In genomic region chr16:67169642-67170167, GRCh38 we compare ENCODE assay signal across 8 cellular contexts. TPM values are rescaled to one million over a fixed set of nuclear protein-coding genes. Genes with fewer than 3 reads are reported as not detected.
DNase-seq lines count a peak whose midpoint lies in the region; ATAC-seq and TF ChIP-seq lines count a peak whose summit lies in the region.

No MANE protein-coding gene starts in this region.

- WGBS in mammary epithelial cell (ENCODE audit: low coverage, missing lambda C conversion rate) = 22% methylated on average over 19 of the region's 24 CpGs

- ATAC-seq in left lung = no peak

- peak overlapping the region; percentile 78 for H2AFZ ChIP-seq in mammary epithelial cell (ENCODE audit: low read depth, low read length)

- H3K4me2 ChIP-seq in mammary epithelial cell (ENCODE audit: insufficient read depth, low read depth, low read length) = peak overlapping the region; percentile 93

- peaks cover 8% of the 10 kb centered on the region for H3K79me2 ChIP-seq in mammary epithelial cell (ENCODE audit: insufficient read depth, low read length)

- intact Hi-C loops in mammary epithelial cell (cut with micrococcal nuclease) = loop anchor here (1.0 kb wide), 1 partner anchor 9 kb away; no protein-coding TSS in a partner anchor
- intact Hi-C loops in left lung (cut with DNase I) = no loop called here

- TSS peak; percentile 19 for BruUV-seq in mammary epithelial cell (replicated peaks; lab: Mats Ljungman, UMichigan)

- no peaks in the 10 kb centered on the region for H3K36me3 ChIP-seq in NT2/D1 (ENCODE audit: insufficient read depth, insufficient read length, low read length)
- no peaks in the 10 kb centered on the region for H3K36me3 ChIP-seq in mammary epithelial cell (ENCODE audit: insufficient read depth, low read length)
- no peaks in the 10 kb centered on the region for H3K36me3 ChIP-seq in left lung

- in situ Hi-C loops in mammary epithelial cell (cut with MboI; ENCODE audit: low sequenced_read_pairs in 2 of 2) = no loop called here

- H3K9me3 ChIP-seq in NT2/D1 (ENCODE audit: insufficient read depth, low read length) = no peaks in the 10 kb centered on the region
- no peaks in the 10 kb centered on the region for H3K9me3 ChIP-seq in mammary epithelial cell (replicated peaks; ENCODE audit: insufficient read depth, low read length)
- H3K9me3 ChIP-seq in left lung = no peaks in the 10 kb centered on the region

- H3K4me1 ChIP-seq in NT2/D1 (ENCODE audit: insufficient read depth, insufficient read length) = peaks cover 11% of the 10 kb centered on the region
- peaks cover 41% of the 10 kb centered on the region for H3K4me1 ChIP-seq in mammary epithelial cell (ENCODE audit: insufficient read depth, low read length)
- H3K4me1 ChIP-seq in left lung = peaks cover 33 to 66% of the 10 kb centered on the region in 2 donors

- peak overlapping the region; percentile 75 for H3K4me3 ChIP-seq in NT2/D1 (ENCODE audit: insufficient read length, low read depth)
- peak overlapping the region; percentile 25 to 58 (median 49) for H3K4me3 ChIP-seq in mammary epithelial cell (replicated peaks in 1 of 3; ENCODE audit: insufficient read depth in 1 of 3, low read depth in 2 of 3, low read length in 3 of 3)
- peak overlapping the region; percentile 29 to 43 for H3K4me3 ChIP-seq in left lung

- no peaks in the 10 kb centered on the region for H4K20me1 ChIP-seq in mammary epithelial cell (ENCODE audit: insufficient read depth, low read length)

- dilution Hi-C loops in mammary epithelial cell (cut with HindIII; ENCODE audit: low sequenced_read_pairs) = no loop called here

- H3K27me3 ChIP-seq in NT2/D1 (ENCODE audit: insufficient read depth, insufficient read length) = peaks cover 81% of the 10 kb centered on the region
- H3K27me3 ChIP-seq in mammary epithelial cell (ENCODE audit: insufficient read depth, low read length) = no peaks in the 10 kb centered on the region
- peaks cover 18 to 90% of the 10 kb centered on the region in 2 donors for H3K27me3 ChIP-seq in left lung

- CTCF ChIA-PET in mammary epithelial cell (lab: Charles Lee; ENCODE audit: low non-redundant PET) = interaction anchor here (0.6 kb wide), 1 partner anchor 9 kb away, joined by 3 read pairs; no protein-coding TSS in a partner anchor

- TF ChIP-seq CTCF in mammary epithelial cell (conservative IDR thresholded peaks at IDR 0.05 in 1 of 2, IDR thresholded peaks at IDR 0.05 in 1 of 2; ENCODE audit: extremely low read depth in 1 of 2, insufficient read depth in 1 of 2, low read depth in 1 of 2, low read length in 2 of 2) = peak; percentile 34 to 54
- TF ChIP-seq CTCF in left lung (IDR thresholded peaks at IDR 0.05) = peak; percentile 33 to 46

- H3K27ac ChIP-seq in mammary epithelial cell (ENCODE audit: insufficient read depth, low read depth, low read length) (peak overlapping the region; percentile 33), left lung (peak overlapping the region; percentile 81 to 90), temporal lobe (ENCODE audit: low read depth, low read length) (peak overlapping the region; percentile 84)

- H3K9ac ChIP-seq in NT2/D1 (ENCODE audit: insufficient read length, low read depth) (peak overlapping the region; percentile 79), mammary epithelial cell (ENCODE audit: insufficient read depth, low read length) (peak overlapping the region; percentile 12)

- DNase-seq in NCI-H526 (lab: John Stamatoyannopoulos, UW) = peak; percentile 8 to 50
- DNase-seq in NCI-H526 treated with DMSO at 0.1 percent for 48 hours (lab: John Stamatoyannopoulos, UW) = no peak
- no peak for DNase-seq in NT2/D1 (ENCODE audit: low read depth, low spot score)
- no peak for DNase-seq in mammary epithelial cell
- DNase-seq in left lung = peak in 1 of 2 donors; percentile 78
- DNase-seq in SW480 (ENCODE audit: low spot score) = no peak
- no peak for DNase-seq in cerebellum (ENCODE audit: low spot score)

RNA-seq across cellular contexts. Expression of gene NOL3, which starts 0.6 kb away (rescaled TPM):
- total RNA-seq in mammary epithelial cell (10 to 100 TPM; 30.0 to 41.9 TPM), left lung (10 to 100 TPM; 29.5 to 36.7 TPM), temporal lobe (4.2 TPM), cerebellum (8.3 TPM)
- 22.1 TPM for polyA plus RNA-seq in mammary epithelial cell
- polyA minus RNA-seq in mammary epithelial cell = 5.8 TPM

RNA-seq across cellular contexts. Expression of gene HSF4, which starts 5.2 kb away (rescaled TPM):
- 10 to 100 TPM in 1 of 2 donors, 1 to 10 TPM in 1; 2.3 to 19.9 TPM for total RNA-seq in mammary epithelial cell
- polyA plus RNA-seq in mammary epithelial cell = 3.6 TPM
- polyA minus RNA-seq in mammary epithelial cell = 1.8 TPM
- 10 to 100 TPM; 28.1 to 38.2 TPM for total RNA-seq in left lung
- total RNA-seq in temporal lobe = 5.9 TPM
- 14.7 TPM for total RNA-seq in cerebellum

RNA-seq across cellular contexts. Expression of gene FBXL8, which starts 9.9 kb away (rescaled TPM):
- total RNA-seq in mammary epithelial cell = 10 to 100 TPM; 12.0 to 14.6 TPM
- polyA plus RNA-seq in mammary epithelial cell = 6.1 TPM
- not detected for polyA minus RNA-seq in mammary epithelial cell
- total RNA-seq in left lung = 10 to 100 TPM; 22.1 to 22.9 TPM
- total RNA-seq in temporal lobe = 0.49 TPM
- total RNA-seq in cerebellum = 2.1 TPM

RNA-seq across cellular contexts. Expression of gene TRADD, which starts 10.0 kb away (rescaled TPM):
- total RNA-seq in mammary epithelial cell (10 to 100 TPM; 17.8 to 18.6 TPM), left lung (10 to 100 TPM; 25.1 to 25.5 TPM), temporal lobe (0.98 TPM), cerebellum (1.5 TPM)
- polyA plus RNA-seq in mammary epithelial cell = 16.1 TPM
- 4.9 TPM for polyA minus RNA-seq in mammary epithelial cell

RNA-seq across cellular contexts. Expression of gene MATCAP1, which starts 14.1 kb away (rescaled TPM):
- 10 to 100 TPM in 1 of 2 donors, 1 to 10 TPM in 1; 8.0 to 24.9 TPM for total RNA-seq in mammary epithelial cell
- polyA plus RNA-seq in mammary epithelial cell = 12.1 TPM
- 3.9 TPM for polyA minus RNA-seq in mammary epithelial cell
- total RNA-seq in left lung = 10 to 100 TPM; 36.8 to 44.7 TPM
- total RNA-seq in temporal lobe = 54.8 TPM
- total RNA-seq in cerebellum = 86.7 TPM

Comparison
In these comparisons a context has a peak if more than half of its experiments do, and no peak if none do; other contexts are left out.
1. DNase-seq: peak in NCI-H526 (2 of 2); none in NCI-H526 treated with DMSO at 0.1 percent for 48 hours (single experiment), NT2/D1 (single experiment), mammary epithelial cell (single experiment), SW480 (single experiment) and cerebellum (single experiment).
2. H3K27ac ChIP-seq: peak in every context shown above with its lines; median percentile 86 in left lung; 84 in temporal lobe; 33 in mammary epithelial cell.
3. Peak in every context shown above with its lines, with median percentiles within 50 percentile points of each other: H3K4me3 ChIP-seq.